Comparison of ENCODE assay signal across 1 cellular context in the genomic region with DNA sequence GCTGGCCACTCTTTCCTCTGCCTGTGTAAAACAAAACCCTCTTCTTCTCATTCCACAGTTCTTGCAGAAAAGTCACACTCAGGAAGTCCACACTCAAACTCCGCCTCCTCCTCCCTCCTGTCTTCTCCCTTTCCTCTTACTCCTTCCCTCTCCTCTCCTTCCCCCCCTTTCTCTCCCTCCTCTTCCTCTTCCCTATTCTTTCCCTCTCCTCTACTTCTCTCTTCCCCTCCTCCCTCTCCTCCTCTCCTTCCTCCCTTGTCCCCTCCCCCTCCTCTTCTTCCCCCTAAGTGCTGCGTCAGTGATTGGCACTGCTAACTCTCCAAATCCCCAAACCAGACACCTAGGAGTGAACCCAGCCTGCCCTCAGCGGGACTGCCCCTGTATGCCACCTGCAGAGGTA.
A peak's percentile ranks its signal among the peaks of the same experiment; 100 is the strongest.
TF ChIP-seq lines count a peak whose summit lies in the region.

No MANE protein-coding gene starts in this region.

TF ChIP-seq in K562, 482 proteins besides CTCF, POLR2A, EP300 and RAD21 (continued from another document and continues in another):
- TF ChIP-seq NONO (IDR thresholded peaks at IDR 0.05; ENCODE audit: low read depth in 2 of 2, low read length in 1 of 2) (no peak), KHSRP (IDR thresholded peaks at IDR 0.05) (no peak), ZNF324 (CRISPR knock-in tag; IDR thresholded peaks at IDR 0.05) (no peak), HDAC3 (IDR thresholded peaks at IDR 0.05; ENCODE audit: borderline replicate concordance, partially characterized antibody) (no peak), HLTF (IDR thresholded peaks at IDR 0.05) (peak; percentile 56; the same call in 1 of the 2 replicates), CHD1 (IDR thresholded peaks at IDR 0.05; ENCODE audit: low read length) (no peak), ZNF695 (CRISPR knock-in tag; IDR thresholded peaks at IDR 0.05) (no peak), OTX1 (CRISPR knock-in tag; IDR thresholded peaks at IDR 0.05) (peak; percentile 68; the same call in 1 of the 2 replicates), DPF2 (IDR thresholded peaks at IDR 0.05) (no peak), ZNF75A (CRISPR knock-in tag; IDR thresholded peaks at IDR 0.05) (no peak), ZC3H4 (CRISPR knock-in tag; IDR thresholded peaks at IDR 0.05; ENCODE audit: borderline replicate concordance) (no peak), PHB (CRISPR knock-in tag; IDR thresholded peaks at IDR 0.05) (no peak), TGIF2 (CRISPR knock-in tag; IDR thresholded peaks at IDR 0.05) (no peak), ARHGAP35 (IDR thresholded peaks at IDR 0.05; ENCODE audit: partially characterized antibody) (no peak), HDAC1 (IDR thresholded peaks at IDR 0.05) (peak in 1 of 2 experiments; percentile 39; a peak in 1 of 4 replicates), SRF (CRISPR knock-in tag; IDR thresholded peaks at IDR 0.05) (no peak), SRSF3 (IDR thresholded peaks at IDR 0.05; ENCODE audit: insufficient read depth, low read length) (no peak), PCBP1 (IDR thresholded peaks at IDR 0.05; ENCODE audit: low read depth, low read length, poor library complexity, severe bottlenecking) (no peak), ZNF263 (CRISPR knock-in tag; IDR thresholded peaks at IDR 0.05; ENCODE audit: borderline replicate concordance) (peak; percentile 57; the same call in 1 of the 2 replicates), CBX2 (IDR thresholded peaks at IDR 0.05; ENCODE audit: insufficient read depth, low read length, poor library complexity, severe bottlenecking) (no peak), SMARCA4 (IDR thresholded peaks at IDR 0.05) (no peak), NRF1 (conservative IDR thresholded peaks at IDR 0.05 in 1 of 2, IDR thresholded peaks at IDR 0.05 in 1 of 2) (no peak), TBP (optimal IDR thresholded peaks at IDR 0.05; ENCODE audit: low read depth, low read length) (no peak), SMARCA5 (IDR thresholded peaks at IDR 0.05) (peak; percentile 39; the same call in 1 of the 2 replicates), GATAD2B (IDR thresholded peaks at IDR 0.05; ENCODE audit: borderline replicate concordance) (no peak), CBFB (CRISPR knock-in tag; IDR thresholded peaks at IDR 0.05) (no peak), ETS2 (tag; IDR thresholded peaks at IDR 0.05; ENCODE audit: borderline replicate concordance, poor library complexity, severe bottlenecking) (no peak), FUS (optimal IDR thresholded peaks at IDR 0.05; ENCODE audit: low read depth, low read length) (no peak), ETV5 (CRISPR knock-in tag; IDR thresholded peaks at IDR 0.05; ENCODE audit: low read depth) (no peak), ZC3H11A (IDR thresholded peaks at IDR 0.05; ENCODE audit: low read depth, low read length) (no peak), RBM17 (IDR thresholded peaks at IDR 0.05; ENCODE audit: borderline replicate concordance, low read depth, low read length) (no peak), LCOR (CRISPR knock-in tag; IDR thresholded peaks at IDR 0.05) (no peak), BCOR (IDR thresholded peaks at IDR 0.05) (no peak), RBM25 (IDR thresholded peaks at IDR 0.05; ENCODE audit: low read depth, low read length, severe bottlenecking) (no peak), ZKSCAN8 (CRISPR knock-in tag; IDR thresholded peaks at IDR 0.05) (no peak), E2F3 (CRISPR knock-in tag; IDR thresholded peaks at IDR 0.05) (no peak), RBM22 (IDR thresholded peaks at IDR 0.05; ENCODE audit: low read depth, low read length, poor library complexity, severe bottlenecking) (no peak), EHMT2 (IDR thresholded peaks at IDR 0.05) (peak; percentile 48; the same call in 1 of the 2 replicates), BRD9 (IDR thresholded peaks at IDR 0.05; ENCODE audit: low read depth, partially characterized antibody) (peak; percentile 31), ZNF174 (CRISPR knock-in tag; IDR thresholded peaks at IDR 0.05) (no peak), ZNF347 (CRISPR knock-in tag; IDR thresholded peaks at IDR 0.05; ENCODE audit: low read depth) (no peak), LARP7 (IDR thresholded peaks at IDR 0.05) (0 out of 2 replicates have a peak, but pooled peaks have one; percentile 45), RFX5 (IDR thresholded peaks at IDR 0.05; ENCODE audit: low read depth, low read length) (no peak), JUN (IDR thresholded peaks at IDR 0.05; ENCODE audit: borderline replicate concordance, low read depth, low read length) (no peak), JUN (CRISPR knock-in tag; IDR thresholded peaks at IDR 0.05; ENCODE audit: borderline replicate concordance) (no peak), CCAR2 (IDR thresholded peaks at IDR 0.05; ENCODE audit: low read depth, low read length) (no peak), TARDBP (IDR thresholded peaks at IDR 0.05) (no peak), ZNF830 (CRISPR knock-in tag; IDR thresholded peaks at IDR 0.05) (no peak), RNF2 (IDR thresholded peaks at IDR 0.05) (no peak), CSDE1 (IDR thresholded peaks at IDR 0.05) (no peak), GABPB2 (CRISPR knock-in tag; conservative IDR thresholded peaks at IDR 0.05) (no peak)
- TF ChIP-seq, protein P1, sequence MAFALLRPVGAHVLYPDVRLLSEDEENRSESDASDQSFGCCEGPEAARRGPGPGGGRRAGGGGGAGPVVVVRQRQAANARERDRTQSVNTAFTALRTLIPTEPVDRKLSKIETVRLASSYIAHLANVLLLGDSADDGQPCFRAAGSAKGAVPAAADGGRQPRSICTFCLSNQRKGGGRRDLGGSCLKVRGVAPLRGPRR (CRISPR knock-in tag; IDR thresholded peaks at IDR 0.05), result no peak
- TF ChIP-seq, protein P2, sequence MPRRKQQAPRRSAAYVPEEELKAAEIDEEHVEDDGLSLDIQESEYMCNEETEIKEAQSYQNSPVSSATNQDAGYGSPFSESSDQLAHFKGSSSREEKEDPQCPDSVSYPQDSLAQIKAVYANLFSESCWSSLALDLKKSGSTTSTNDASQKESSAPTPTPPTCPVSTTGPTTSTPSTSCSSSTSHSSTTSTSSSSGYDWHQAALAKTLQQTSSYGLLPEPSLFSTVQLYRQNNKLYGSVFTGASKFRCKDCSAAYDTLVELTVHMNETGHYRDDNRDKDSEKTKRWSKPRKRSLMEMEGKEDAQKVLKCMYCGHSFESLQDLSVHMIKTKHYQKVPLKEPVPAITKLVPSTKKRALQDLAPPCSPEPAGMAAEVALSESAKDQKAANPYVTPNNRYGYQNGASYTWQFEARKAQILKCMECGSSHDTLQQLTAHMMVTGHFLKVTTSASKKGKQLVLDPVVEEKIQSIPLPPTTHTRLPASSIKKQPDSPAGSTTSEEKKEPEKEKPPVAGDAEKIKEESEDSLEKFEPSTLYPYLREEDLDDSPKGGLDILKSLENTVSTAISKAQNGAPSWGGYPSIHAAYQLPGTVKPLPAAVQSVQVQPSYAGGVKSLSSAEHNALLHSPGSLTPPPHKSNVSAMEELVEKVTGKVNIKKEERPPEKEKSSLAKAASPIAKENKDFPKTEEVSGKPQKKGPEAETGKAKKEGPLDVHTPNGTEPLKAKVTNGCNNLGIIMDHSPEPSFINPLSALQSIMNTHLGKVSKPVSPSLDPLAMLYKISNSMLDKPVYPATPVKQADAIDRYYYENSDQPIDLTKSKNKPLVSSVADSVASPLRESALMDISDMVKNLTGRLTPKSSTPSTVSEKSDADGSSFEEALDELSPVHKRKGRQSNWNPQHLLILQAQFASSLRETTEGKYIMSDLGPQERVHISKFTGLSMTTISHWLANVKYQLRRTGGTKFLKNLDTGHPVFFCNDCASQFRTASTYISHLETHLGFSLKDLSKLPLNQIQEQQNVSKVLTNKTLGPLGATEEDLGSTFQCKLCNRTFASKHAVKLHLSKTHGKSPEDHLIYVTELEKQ (CRISPR knock-in tag; IDR thresholded peaks at IDR 0.05), result no peak
- TF ChIP-seq, protein P3, sequence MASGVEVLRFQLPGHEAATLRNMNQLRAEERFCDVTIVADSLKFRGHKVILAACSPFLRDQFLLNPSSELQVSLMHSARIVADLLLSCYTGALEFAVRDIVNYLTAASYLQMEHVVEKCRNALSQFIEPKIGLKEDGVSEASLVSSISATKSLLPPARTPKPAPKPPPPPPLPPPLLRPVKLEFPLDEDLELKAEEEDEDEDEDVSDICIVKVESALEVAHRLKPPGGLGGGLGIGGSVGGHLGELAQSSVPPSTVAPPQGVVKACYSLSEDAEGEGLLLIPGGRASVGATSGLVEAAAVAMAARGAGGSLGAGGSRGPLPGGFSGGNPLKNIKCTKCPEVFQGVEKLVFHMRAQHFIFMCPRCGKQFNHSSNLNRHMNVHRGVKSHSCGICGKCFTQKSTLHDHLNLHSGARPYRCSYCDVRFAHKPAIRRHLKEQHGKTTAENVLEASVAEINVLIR (CRISPR knock-in tag; IDR thresholded peaks at IDR 0.05), result no peak
- TF ChIP-seq, protein P4, sequence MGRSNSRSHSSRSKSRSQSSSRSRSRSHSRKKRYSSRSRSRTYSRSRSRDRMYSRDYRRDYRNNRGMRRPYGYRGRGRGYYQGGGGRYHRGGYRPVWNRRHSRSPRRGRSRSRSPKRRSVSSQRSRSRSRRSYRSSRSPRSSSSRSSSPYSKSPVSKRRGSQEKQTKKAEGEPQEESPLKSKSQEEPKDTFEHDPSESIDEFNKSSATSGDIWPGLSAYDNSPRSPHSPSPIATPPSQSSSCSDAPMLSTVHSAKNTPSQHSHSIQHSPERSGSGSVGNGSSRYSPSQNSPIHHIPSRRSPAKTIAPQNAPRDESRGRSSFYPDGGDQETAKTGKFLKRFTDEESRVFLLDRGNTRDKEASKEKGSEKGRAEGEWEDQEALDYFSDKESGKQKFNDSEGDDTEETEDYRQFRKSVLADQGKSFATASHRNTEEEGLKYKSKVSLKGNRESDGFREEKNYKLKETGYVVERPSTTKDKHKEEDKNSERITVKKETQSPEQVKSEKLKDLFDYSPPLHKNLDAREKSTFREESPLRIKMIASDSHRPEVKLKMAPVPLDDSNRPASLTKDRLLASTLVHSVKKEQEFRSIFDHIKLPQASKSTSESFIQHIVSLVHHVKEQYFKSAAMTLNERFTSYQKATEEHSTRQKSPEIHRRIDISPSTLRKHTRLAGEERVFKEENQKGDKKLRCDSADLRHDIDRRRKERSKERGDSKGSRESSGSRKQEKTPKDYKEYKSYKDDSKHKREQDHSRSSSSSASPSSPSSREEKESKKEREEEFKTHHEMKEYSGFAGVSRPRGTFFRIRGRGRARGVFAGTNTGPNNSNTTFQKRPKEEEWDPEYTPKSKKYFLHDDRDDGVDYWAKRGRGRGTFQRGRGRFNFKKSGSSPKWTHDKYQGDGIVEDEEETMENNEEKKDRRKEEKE (IDR thresholded peaks at IDR 0.05; ENCODE audit: borderline replicate concordance in 1 of 2, control insufficient read depth in 1 of 2, low read depth in 2 of 2, low read length in 1 of 2), result no peak
- TF ChIP-seq, protein P5, sequence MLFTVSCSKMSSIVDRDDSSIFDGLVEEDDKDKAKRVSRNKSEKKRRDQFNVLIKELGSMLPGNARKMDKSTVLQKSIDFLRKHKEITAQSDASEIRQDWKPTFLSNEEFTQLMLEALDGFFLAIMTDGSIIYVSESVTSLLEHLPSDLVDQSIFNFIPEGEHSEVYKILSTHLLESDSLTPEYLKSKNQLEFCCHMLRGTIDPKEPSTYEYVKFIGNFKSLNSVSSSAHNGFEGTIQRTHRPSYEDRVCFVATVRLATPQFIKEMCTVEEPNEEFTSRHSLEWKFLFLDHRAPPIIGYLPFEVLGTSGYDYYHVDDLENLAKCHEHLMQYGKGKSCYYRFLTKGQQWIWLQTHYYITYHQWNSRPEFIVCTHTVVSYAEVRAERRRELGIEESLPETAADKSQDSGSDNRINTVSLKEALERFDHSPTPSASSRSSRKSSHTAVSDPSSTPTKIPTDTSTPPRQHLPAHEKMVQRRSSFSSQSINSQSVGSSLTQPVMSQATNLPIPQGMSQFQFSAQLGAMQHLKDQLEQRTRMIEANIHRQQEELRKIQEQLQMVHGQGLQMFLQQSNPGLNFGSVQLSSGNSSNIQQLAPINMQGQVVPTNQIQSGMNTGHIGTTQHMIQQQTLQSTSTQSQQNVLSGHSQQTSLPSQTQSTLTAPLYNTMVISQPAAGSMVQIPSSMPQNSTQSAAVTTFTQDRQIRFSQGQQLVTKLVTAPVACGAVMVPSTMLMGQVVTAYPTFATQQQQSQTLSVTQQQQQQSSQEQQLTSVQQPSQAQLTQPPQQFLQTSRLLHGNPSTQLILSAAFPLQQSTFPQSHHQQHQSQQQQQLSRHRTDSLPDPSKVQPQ (CRISPR knock-in tag; IDR thresholded peaks at IDR 0.05; ENCODE audit: borderline replicate concordance), result no peak
- TF ChIP-seq, protein P6, sequence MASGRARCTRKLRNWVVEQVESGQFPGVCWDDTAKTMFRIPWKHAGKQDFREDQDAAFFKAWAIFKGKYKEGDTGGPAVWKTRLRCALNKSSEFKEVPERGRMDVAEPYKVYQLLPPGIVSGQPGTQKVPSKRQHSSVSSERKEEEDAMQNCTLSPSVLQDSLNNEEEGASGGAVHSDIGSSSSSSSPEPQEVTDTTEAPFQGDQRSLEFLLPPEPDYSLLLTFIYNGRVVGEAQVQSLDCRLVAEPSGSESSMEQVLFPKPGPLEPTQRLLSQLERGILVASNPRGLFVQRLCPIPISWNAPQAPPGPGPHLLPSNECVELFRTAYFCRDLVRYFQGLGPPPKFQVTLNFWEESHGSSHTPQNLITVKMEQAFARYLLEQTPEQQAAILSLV (tag; IDR thresholded peaks at IDR 0.05), result no peak
- TF ChIP-seq, protein P7, sequence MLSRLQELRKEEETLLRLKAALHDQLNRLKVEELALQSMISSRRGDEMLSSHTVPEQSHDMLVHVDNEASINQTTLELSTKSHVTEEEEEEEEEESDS (CRISPR knock-in tag; IDR thresholded peaks at IDR 0.05), result no peak
- TF ChIP-seq, protein P8, sequence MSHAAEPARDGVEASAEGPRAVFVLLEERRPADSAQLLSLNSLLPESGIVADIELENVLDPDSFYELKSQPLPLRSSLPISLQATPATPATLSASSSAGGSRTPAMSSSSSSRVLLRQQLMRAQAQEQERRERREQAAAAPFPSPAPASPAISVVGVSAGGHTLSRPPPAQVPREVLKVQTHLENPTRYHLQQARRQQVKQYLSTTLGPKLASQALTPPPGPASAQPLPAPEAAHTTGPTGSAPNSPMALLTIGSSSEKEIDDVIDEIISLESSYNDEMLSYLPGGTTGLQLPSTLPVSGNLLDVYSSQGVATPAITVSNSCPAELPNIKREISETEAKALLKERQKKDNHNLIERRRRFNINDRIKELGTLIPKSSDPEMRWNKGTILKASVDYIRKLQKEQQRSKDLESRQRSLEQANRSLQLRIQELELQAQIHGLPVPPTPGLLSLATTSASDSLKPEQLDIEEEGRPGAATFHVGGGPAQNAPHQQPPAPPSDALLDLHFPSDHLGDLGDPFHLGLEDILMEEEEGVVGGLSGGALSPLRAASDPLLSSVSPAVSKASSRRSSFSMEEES (CRISPR knock-in tag; IDR thresholded peaks at IDR 0.05), result no peak
- TF ChIP-seq, protein P9, sequence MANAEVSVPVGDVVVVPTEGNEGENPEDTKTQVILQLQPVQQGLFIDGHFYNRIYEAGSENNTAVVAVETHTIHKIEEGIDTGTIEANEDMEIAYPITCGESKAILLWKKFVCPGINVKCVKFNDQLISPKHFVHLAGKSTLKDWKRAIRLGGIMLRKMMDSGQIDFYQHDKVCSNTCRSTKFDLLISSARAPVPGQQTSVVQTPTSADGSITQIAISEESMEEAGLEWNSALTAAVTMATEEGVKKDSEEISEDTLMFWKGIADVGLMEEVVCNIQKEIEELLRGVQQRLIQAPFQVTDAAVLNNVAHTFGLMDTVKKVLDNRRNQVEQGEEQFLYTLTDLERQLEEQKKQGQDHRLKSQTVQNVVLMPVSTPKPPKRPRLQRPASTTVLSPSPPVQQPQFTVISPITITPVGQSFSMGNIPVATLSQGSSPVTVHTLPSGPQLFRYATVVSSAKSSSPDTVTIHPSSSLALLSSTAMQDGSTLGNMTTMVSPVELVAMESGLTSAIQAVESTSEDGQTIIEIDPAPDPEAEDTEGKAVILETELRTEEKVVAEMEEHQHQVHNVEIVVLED (CRISPR knock-in tag; IDR thresholded peaks at IDR 0.05), result no peak
